20 cellular contexts compared by ENCODE assay signal in the genomic region with DNA sequence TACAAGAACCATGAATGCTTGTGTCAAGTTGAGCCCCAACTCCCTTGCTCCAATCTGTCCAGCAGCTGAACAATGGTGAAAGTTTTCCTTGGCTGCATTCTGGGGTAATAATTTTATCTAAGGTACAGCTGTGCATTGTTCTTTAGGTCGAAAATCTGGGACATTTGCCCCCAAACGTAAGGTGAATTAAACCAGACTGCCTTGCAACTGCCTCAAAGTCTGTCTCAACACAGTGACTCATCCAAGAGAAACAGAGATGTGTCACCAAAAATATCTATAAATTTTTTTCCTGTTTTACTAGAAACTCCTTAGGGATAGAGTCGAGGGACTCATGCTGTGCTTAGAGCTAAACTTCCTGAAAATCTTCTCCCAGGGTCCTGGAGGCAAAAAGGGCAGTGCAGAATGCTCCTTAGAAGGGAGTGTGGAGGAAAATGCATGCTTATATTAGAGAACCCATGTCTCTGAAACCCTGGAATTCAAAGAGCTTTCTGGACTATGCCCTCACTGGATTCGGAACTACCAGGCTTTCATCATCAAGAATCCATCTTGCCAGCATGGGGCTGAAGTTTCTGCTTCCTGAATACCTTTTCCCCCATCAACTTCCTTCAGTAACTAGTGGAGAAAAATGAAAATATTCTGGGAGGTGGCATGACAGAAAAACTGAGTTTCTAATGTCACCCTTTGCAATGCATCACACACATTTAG.
DNase-seq lines count a peak whose midpoint lies in the region; FAIRE-seq and TF ChIP-seq lines count a peak whose summit lies in the region.
"Had no signal": no experiment of that assay in that cellular context is flagged by ENCODE, and none has a peak within 500 bp of the region (broad histone marks: within the 10 kb centered on the region; RNA-seq: fewer than 3 reads in every experiment).

No MANE protein-coding gene starts in this region.

- TF ChIP-seq CTCF in astrocyte of the spinal cord (IDR thresholded peaks at IDR 0.05; ENCODE audit: low read depth, low read length) (no peak), keratinocyte (optimal IDR thresholded peaks at IDR 0.05 in 1 of 3, IDR thresholded peaks at IDR 0.05 in 1 of 3, conservative IDR thresholded peaks at IDR 0.05 in 1 of 3; ENCODE audit: extremely low read depth in 1 of 3, insufficient read depth in 2 of 3, low read length in 3 of 3) (no peak)

- no peaks in the 10 kb centered on the region for H3K79me2 ChIP-seq in keratinocyte (ENCODE audit: control insufficient read depth, insufficient read depth, low read length)

- H4K20me1 ChIP-seq in keratinocyte (ENCODE audit: control insufficient read depth, extremely low read depth, insufficient read depth, low read length): no peaks in the 10 kb centered on the region

- CTCF ChIA-PET in CD4-positive, alpha-beta memory T cell (lab: Charles Lee; ENCODE audit: partially characterized antibody): no interaction called here

- H3K27me3 ChIP-seq in keratinocyte (ENCODE audit: control insufficient read depth, extremely low read depth, insufficient read depth, low read length): no peaks in the 10 kb centered on the region
- no peaks in the 10 kb centered on the region for H3K27me3 ChIP-seq in CD4-positive, alpha-beta memory T cell (ENCODE audit: insufficient read depth, low read length)
- H3K27me3 ChIP-seq: spleen had no signal

- peak; percentile 78 for FAIRE-seq in keratinocyte (lab: Jason Lieb, UNC)

- H3K27ac Mint-ChIP-seq in CD4-positive, alpha-beta memory T cell: no peak overlapping the region
- H3K27ac Mint-ChIP-seq: activated CD4-positive, alpha-beta memory T cell treated with anti-CD3 and anti-CD28 coated beads, Interleukin-2, amount 10 ng/mL, durations not matched to agents 7 days and 5 days; activated T-helper 17 cell treated with anti-CD3 and anti-CD28 coated beads, Interleukin-2, amount 50 U/mL, for 72 hours; H9; immature natural killer cell; stimulated activated naive CD8-positive, alpha-beta T cell treated with anti-CD3 and anti-CD28 coated beads, Interleukin-15, Interleukin-2, amounts not matched to agents 100 ng/mL and 50 ng/mL, for 24 hours had no signal

- H3K36me3 Mint-ChIP-seq in CD4-positive, alpha-beta memory T cell: no peaks in the 10 kb centered on the region
- H3K36me3 Mint-ChIP-seq: immature natural killer cell had no signal

- H3K9me1 ChIP-seq in keratinocyte (ENCODE audit: control insufficient read depth, extremely low read depth, insufficient read depth, low read length): no peaks in the 10 kb centered on the region

- peak overlapping the region; percentile 67 for H3K4me2 ChIP-seq in keratinocyte (ENCODE audit: control insufficient read depth, extremely low read depth, insufficient read depth, low read depth, low read length)

- no peaks in the 10 kb centered on the region for H3K36me3 ChIP-seq in keratinocyte (ENCODE audit: control insufficient read depth in 2 of 2, extremely low read depth in 1 of 2, insufficient read depth in 2 of 2, low read length in 2 of 2)
- no peaks in the 10 kb centered on the region for H3K36me3 ChIP-seq in CD4-positive, alpha-beta memory T cell (ENCODE audit: insufficient read depth, low read length)
- H3K36me3 ChIP-seq: spleen had no signal

- H3K4me1 ChIP-seq in keratinocyte (ENCODE audit: control insufficient read depth, extremely low read depth, insufficient read depth, low read length): peaks cover 19% of the 10 kb centered on the region
- H3K4me1 ChIP-seq in CD4-positive, alpha-beta memory T cell (ENCODE audit: insufficient read depth, low read length): no peaks in the 10 kb centered on the region
- H3K4me1 ChIP-seq: spleen had no signal

- in situ Hi-C loops in astrocyte of the spinal cord (cut with HindIII; ENCODE audit: low sequenced_read_pairs): no loop called here

- POLR2A ChIA-PET in CD4-positive, alpha-beta memory T cell (lab: Charles Lee; ENCODE audit: partially characterized antibody): no interaction called here

- no peak overlapping the region for H3K9ac ChIP-seq in keratinocyte (ENCODE audit: control insufficient read depth, extremely low read depth, insufficient read depth, low read length)

- no peak overlapping the region for H2AFZ ChIP-seq in keratinocyte (ENCODE audit: control insufficient read depth, low read length)

- no peaks in the 10 kb centered on the region for H3K4me1 Mint-ChIP-seq in CD4-positive, alpha-beta memory T cell
- H3K4me1 Mint-ChIP-seq: activated CD4-positive, alpha-beta memory T cell treated with anti-CD3 and anti-CD28 coated beads, Interleukin-2, amount 10 ng/mL, durations not matched to agents 7 days and 5 days; activated T-helper 17 cell treated with anti-CD3 and anti-CD28 coated beads, Interleukin-2, amount 50 U/mL, for 72 hours; immature natural killer cell had no signal

- peaks cover 0 to 2% (median 0%) of the 10 kb centered on the region in 8 donors for H3K9me3 Mint-ChIP-seq in CD4-positive, alpha-beta memory T cell
- H3K9me3 Mint-ChIP-seq: activated CD4-positive, alpha-beta memory T cell treated with anti-CD3 and anti-CD28 coated beads, Interleukin-2, amount 10 ng/mL, durations not matched to agents 7 days and 5 days; activated T-helper 17 cell treated with anti-CD3 and anti-CD28 coated beads, Interleukin-2, amount 50 U/mL, for 72 hours; H9; stimulated activated naive CD8-positive, alpha-beta T cell treated with anti-CD3 and anti-CD28 coated beads, Interleukin-15, Interleukin-2, amounts not matched to agents 100 ng/mL and 50 ng/mL, for 24 hours had no signal

- DNase-seq in AG08396 (ENCODE audit: low spot score) (peak; percentile 21), LoVo (ENCODE audit: low spot score) (peak; percentile 33), astrocyte of the spinal cord (ENCODE audit: low read depth, low spot score) (peak; percentile 82), keratinocyte (ENCODE audit: low read depth, low spot score) (no peak), NCI-H82 treated with DMSO at 0.1 percent for 48 hours (lab: John Stamatoyannopoulos, UW; ENCODE audit: unreplicated experiment) (no peak), H4 (ENCODE audit: low spot score) (no peak), GOT3 (lab: John Stamatoyannopoulos, UW) (no peak)
- no peak for DNase-seq in CD4-positive, alpha-beta memory T cell
- DNase-seq: activated CD4-positive, alpha-beta memory T cell treated with anti-CD3 and anti-CD28 coated beads, Interleukin-2, amount 10 ng/mL, durations not matched to agents 7 days and 5 days; AML-193; DMS153; effector CD4-positive, alpha-beta T cell; H9; immature natural killer cell; MM.1S; NCI-H2171 treated with DMSO at 0.1 percent for 48 hours; spleen had no signal

- peaks cover 5 to 8% of the 10 kb centered on the region in 2 donors for H3K27me3 Mint-ChIP-seq in CD4-positive, alpha-beta memory T cell

- H3K4me3 ChIP-seq in astrocyte of the spinal cord (ENCODE audit: low read depth, low read length) (no peak overlapping the region), keratinocyte (ENCODE audit: control insufficient read depth in 2 of 3, extremely low read depth in 1 of 3, insufficient read depth in 2 of 3, low read depth in 1 of 3, low read length in 3 of 3) (no peak overlapping the region)
- no peak overlapping the region for H3K4me3 ChIP-seq in CD4-positive, alpha-beta memory T cell (ENCODE audit: low read length in 2 of 2)
- H3K4me3 ChIP-seq: SK-N-MC, spleen had no signal

- H3K9me3 ChIP-seq in keratinocyte (ENCODE audit: control insufficient read depth, low read depth, low read length): no peaks in the 10 kb centered on the region
- no peaks in the 10 kb centered on the region for H3K9me3 ChIP-seq in CD4-positive, alpha-beta memory T cell (ENCODE audit: control insufficient read depth in 1 of 2, low read length in 2 of 2)
- H3K9me3 ChIP-seq: spleen had no signal

- intact Hi-C loops in CD4-positive, alpha-beta memory T cell (cut with micrococcal nuclease): no loop called here

- dilution Hi-C loops in keratinocyte (cut with MboI; ENCODE audit: extremely low pct_ligation_motif_present, low sequenced_read_pairs): no loop called here

- no peak overlapping the region for H3K27ac ChIP-seq in keratinocyte (ENCODE audit: control insufficient read depth, insufficient read depth, low read length)
- no peak overlapping the region for H3K27ac ChIP-seq in CD4-positive, alpha-beta memory T cell (ENCODE audit: low read depth, low read length)
- H3K27ac ChIP-seq: SK-N-MC, spleen had no signal

- H3K4me3 Mint-ChIP-seq in CD4-positive, alpha-beta memory T cell: no peak overlapping the region
- H3K4me3 Mint-ChIP-seq: activated CD4-positive, alpha-beta memory T cell treated with anti-CD3 and anti-CD28 coated beads, Interleukin-2, amount 10 ng/mL, durations not matched to agents 7 days and 5 days; activated T-helper 17 cell treated with anti-CD3 and anti-CD28 coated beads, Interleukin-2, amount 50 U/mL, for 72 hours; H9; immature natural killer cell; stimulated activated naive CD8-positive, alpha-beta T cell treated with anti-CD3 and anti-CD28 coated beads, Interleukin-15, Interleukin-2, amounts not matched to agents 100 ng/mL and 50 ng/mL, for 24 hours had no signal

Comparison
In these comparisons a context has a peak if more than half of its experiments do, and no peak if none do; other contexts are left out.
1. DNase-seq: peak in AG08396 (single experiment), LoVo (single experiment) and astrocyte of the spinal cord (single experiment); none in keratinocyte (single experiment), NCI-H82 treated with DMSO at 0.1 percent for 48 hours (single experiment), H4 (single experiment), CD4-positive, alpha-beta memory T cell (0 of 5) and GOT3 (single experiment).